Comparison of ENCODE assay signal across 1 cellular context in the genomic region with DNA sequence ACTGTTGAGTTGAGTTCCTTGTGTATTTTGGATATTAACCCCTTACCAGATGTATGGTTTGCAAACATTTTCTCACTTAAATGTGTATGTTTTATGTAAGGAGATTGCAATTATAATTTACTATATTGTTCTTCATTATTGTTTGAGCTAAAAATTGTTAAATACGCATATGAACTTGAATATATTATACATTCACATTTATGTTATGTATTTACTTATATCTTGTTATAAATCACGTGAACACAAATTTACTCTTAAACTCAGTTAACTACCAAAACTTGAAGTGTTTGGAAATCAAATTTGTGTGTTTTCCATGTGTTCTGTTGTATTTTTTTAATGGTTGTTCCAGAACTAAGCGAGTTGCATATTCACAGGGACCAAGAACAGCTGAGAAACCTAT.
TF ChIP-seq lines count a peak whose summit lies in the region.

No MANE protein-coding gene starts in this region.

TF ChIP-seq in K562, 482 proteins besides CTCF, POLR2A, EP300 and RAD21 (continued from another document and continues in another):
- TF ChIP-seq, protein P1, sequence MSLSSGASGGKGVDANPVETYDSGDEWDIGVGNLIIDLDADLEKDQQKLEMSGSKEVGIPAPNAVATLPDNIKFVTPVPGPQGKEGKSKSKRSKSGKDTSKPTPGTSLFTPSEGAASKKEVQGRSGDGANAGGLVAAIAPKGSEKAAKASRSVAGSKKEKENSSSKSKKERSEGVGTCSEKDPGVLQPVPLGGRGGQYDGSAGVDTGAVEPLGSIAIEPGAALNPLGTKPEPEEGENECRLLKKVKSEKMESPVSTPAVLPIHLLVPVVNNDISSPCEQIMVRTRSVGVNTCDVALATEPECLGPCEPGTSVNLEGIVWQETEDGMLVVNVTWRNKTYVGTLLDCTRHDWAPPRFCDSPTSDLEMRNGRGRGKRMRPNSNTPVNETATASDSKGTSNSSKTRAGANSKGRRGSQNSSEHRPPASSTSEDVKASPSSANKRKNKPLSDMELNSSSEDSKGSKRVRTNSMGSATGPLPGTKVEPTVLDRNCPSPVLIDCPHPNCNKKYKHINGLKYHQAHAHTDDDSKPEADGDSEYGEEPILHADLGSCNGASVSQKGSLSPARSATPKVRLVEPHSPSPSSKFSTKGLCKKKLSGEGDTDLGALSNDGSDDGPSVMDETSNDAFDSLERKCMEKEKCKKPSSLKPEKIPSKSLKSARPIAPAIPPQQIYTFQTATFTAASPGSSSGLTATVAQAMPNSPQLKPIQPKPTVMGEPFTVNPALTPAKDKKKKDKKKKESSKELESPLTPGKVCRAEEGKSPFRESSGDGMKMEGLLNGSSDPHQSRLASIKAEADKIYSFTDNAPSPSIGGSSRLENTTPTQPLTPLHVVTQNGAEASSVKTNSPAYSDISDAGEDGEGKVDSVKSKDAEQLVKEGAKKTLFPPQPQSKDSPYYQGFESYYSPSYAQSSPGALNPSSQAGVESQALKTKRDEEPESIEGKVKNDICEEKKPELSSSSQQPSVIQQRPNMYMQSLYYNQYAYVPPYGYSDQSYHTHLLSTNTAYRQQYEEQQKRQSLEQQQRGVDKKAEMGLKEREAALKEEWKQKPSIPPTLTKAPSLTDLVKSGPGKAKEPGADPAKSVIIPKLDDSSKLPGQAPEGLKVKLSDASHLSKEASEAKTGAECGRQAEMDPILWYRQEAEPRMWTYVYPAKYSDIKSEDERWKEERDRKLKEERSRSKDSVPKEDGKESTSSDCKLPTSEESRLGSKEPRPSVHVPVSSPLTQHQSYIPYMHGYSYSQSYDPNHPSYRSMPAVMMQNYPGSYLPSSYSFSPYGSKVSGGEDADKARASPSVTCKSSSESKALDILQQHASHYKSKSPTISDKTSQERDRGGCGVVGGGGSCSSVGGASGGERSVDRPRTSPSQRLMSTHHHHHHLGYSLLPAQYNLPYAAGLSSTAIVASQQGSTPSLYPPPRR (CRISPR knock-in tag; IDR thresholded peaks at IDR 0.05; ENCODE audit: borderline replicate concordance) = no peak
- TF ChIP-seq, protein P2, sequence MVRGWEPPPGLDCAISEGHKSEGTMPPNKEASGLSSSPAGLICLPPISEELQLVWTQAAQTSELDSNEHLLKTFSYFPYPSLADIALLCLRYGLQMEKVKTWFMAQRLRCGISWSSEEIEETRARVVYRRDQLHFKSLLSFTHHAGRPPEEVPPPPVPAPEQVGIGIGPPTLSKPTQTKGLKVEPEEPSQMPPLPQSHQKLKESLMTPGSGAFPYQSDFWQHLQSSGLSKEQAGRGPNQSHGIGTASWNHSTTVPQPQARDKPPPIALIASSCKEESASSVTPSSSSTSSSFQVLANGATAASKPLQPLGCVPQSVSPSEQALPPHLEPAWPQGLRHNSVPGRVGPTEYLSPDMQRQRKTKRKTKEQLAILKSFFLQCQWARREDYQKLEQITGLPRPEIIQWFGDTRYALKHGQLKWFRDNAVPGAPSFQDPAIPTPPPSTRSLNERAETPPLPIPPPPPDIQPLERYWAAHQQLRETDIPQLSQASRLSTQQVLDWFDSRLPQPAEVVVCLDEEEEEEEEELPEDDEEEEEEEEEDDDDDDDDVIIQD (CRISPR knock-in tag; IDR thresholded peaks at IDR 0.05) = 0 out of 2 replicates have a peak, but pooled peaks have one; percentile 72
- TF ChIP-seq NFYB (IDR thresholded peaks at IDR 0.05; ENCODE audit: extremely low read depth, insufficient read length) (no peak), ZNF124 (CRISPR knock-in tag; IDR thresholded peaks at IDR 0.05) (no peak), ZFX (CRISPR knock-in tag; IDR thresholded peaks at IDR 0.05) (no peak), NFIX (CRISPR knock-in tag; IDR thresholded peaks at IDR 0.05; ENCODE audit: low read depth) (peak; percentile 82), ZNF76 (CRISPR knock-in tag; IDR thresholded peaks at IDR 0.05; ENCODE audit: borderline replicate concordance) (0 out of 2 replicates have a peak, but pooled peaks have one; percentile 67), SMAD2 (IDR thresholded peaks at IDR 0.05; ENCODE audit: low read depth, low read length) (no peak), ZNF75A (CRISPR knock-in tag; IDR thresholded peaks at IDR 0.05) (no peak), ZNF707 (CRISPR knock-in tag; conservative IDR thresholded peaks at IDR 0.05) (peak; percentile 70; the same call in 1 of the 2 replicates), NFXL1 (CRISPR knock-in tag; IDR thresholded peaks at IDR 0.05) (no peak), RBM17 (IDR thresholded peaks at IDR 0.05; ENCODE audit: borderline replicate concordance, low read depth, low read length) (no peak), SLC30A9 (CRISPR knock-in tag; IDR thresholded peaks at IDR 0.05) (peak; percentile 83; the same call in 1 of the 2 replicates), HCFC1 (IDR thresholded peaks at IDR 0.05; ENCODE audit: low read depth, low read length) (no peak), SMAD3 (CRISPR knock-in tag; conservative IDR thresholded peaks at IDR 0.05) (no peak), MTA1 (IDR thresholded peaks at IDR 0.05; ENCODE audit: borderline replicate concordance) (no peak), ZFPM2 (CRISPR knock-in tag; IDR thresholded peaks at IDR 0.05) (no peak), ZNF174 (CRISPR knock-in tag; IDR thresholded peaks at IDR 0.05) (peak; percentile 72; the same call in 1 of the 2 replicates), ZNF133 (CRISPR knock-in tag; IDR thresholded peaks at IDR 0.05) (no peak; the same call in 1 of the 2 replicates), ZSCAN32 (CRISPR knock-in tag; IDR thresholded peaks at IDR 0.05) (no peak), ZNF224 (CRISPR knock-in tag; IDR thresholded peaks at IDR 0.05) (no peak), NR3C1 (CRISPR knock-in tag; IDR thresholded peaks at IDR 0.05) (no peak), HMG20B (CRISPR knock-in tag; IDR thresholded peaks at IDR 0.05) (no peak), ZNF408 (CRISPR knock-in tag; IDR thresholded peaks at IDR 0.05; ENCODE audit: low read depth) (0 out of 2 replicates have a peak, but pooled peaks have one; percentile 76), COPS2 (conservative IDR thresholded peaks at IDR 0.05) (no peak)
- TF ChIP-seq, protein P3, sequence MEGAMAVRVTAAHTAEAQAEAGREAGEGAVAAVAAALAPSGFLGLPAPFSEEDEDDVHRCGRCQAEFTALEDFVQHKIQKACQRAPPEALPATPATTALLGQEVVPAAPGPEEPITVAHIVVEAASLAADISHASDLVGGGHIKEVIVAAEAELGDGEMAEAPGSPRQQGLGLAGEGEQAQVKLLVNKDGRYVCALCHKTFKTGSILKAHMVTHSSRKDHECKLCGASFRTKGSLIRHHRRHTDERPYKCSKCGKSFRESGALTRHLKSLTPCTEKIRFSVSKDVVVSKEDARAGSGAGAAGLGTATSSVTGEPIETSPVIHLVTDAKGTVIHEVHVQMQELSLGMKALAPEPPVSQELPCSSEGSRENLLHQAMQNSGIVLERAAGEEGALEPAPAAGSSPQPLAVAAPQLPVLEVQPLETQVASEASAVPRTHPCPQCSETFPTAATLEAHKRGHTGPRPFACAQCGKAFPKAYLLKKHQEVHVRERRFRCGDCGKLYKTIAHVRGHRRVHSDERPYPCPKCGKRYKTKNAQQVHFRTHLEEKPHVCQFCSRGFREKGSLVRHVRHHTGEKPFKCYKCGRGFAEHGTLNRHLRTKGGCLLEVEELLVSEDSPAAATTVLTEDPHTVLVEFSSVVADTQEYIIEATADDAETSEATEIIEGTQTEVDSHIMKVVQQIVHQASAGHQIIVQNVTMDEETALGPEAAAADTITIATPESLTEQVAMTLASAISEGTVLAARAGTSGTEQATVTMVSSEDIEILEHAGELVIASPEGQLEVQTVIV (CRISPR knock-in tag; IDR thresholded peaks at IDR 0.05; ENCODE audit: borderline replicate concordance) = 0 out of 2 replicates have a peak, but pooled peaks have one; percentile 56
- TF ChIP-seq, protein P4, sequence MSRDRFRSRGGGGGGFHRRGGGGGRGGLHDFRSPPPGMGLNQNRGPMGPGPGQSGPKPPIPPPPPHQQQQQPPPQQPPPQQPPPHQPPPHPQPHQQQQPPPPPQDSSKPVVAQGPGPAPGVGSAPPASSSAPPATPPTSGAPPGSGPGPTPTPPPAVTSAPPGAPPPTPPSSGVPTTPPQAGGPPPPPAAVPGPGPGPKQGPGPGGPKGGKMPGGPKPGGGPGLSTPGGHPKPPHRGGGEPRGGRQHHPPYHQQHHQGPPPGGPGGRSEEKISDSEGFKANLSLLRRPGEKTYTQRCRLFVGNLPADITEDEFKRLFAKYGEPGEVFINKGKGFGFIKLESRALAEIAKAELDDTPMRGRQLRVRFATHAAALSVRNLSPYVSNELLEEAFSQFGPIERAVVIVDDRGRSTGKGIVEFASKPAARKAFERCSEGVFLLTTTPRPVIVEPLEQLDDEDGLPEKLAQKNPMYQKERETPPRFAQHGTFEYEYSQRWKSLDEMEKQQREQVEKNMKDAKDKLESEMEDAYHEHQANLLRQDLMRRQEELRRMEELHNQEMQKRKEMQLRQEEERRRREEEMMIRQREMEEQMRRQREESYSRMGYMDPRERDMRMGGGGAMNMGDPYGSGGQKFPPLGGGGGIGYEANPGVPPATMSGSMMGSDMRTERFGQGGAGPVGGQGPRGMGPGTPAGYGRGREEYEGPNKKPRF (IDR thresholded peaks at IDR 0.05; ENCODE audit: low read depth, low read length) = no peak
- TF ChIP-seq, protein P5, sequence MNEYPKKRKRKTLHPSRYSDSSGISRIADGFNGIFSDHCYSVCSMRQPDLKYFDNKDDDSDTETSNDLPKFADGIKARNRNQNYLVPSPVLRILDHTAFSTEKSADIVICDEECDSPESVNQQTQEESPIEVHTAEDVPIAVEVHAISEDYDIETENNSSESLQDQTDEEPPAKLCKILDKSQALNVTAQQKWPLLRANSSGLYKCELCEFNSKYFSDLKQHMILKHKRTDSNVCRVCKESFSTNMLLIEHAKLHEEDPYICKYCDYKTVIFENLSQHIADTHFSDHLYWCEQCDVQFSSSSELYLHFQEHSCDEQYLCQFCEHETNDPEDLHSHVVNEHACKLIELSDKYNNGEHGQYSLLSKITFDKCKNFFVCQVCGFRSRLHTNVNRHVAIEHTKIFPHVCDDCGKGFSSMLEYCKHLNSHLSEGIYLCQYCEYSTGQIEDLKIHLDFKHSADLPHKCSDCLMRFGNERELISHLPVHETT (CRISPR knock-in tag; conservative IDR thresholded peaks at IDR 0.05 in 1 of 2, IDR thresholded peaks at IDR 0.05 in 1 of 2) = no peak
- TF ChIP-seq, protein P6, sequence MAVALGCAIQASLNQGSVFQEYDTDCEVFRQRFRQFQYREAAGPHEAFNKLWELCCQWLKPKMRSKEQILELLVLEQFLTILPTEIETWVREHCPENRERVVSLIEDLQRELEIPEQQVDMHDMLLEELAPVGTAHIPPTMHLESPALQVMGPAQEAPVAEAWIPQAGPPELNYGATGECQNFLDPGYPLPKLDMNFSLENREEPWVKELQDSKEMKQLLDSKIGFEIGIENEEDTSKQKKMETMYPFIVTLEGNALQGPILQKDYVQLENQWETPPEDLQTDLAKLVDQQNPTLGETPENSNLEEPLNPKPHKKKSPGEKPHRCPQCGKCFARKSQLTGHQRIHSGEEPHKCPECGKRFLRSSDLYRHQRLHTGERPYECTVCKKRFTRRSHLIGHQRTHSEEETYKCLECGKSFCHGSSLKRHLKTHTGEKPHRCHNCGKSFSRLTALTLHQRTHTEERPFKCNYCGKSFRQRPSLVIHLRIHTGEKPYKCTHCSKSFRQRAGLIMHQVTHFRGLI (CRISPR knock-in tag; IDR thresholded peaks at IDR 0.05) = peak; percentile 91
- TF ChIP-seq, protein P7, sequence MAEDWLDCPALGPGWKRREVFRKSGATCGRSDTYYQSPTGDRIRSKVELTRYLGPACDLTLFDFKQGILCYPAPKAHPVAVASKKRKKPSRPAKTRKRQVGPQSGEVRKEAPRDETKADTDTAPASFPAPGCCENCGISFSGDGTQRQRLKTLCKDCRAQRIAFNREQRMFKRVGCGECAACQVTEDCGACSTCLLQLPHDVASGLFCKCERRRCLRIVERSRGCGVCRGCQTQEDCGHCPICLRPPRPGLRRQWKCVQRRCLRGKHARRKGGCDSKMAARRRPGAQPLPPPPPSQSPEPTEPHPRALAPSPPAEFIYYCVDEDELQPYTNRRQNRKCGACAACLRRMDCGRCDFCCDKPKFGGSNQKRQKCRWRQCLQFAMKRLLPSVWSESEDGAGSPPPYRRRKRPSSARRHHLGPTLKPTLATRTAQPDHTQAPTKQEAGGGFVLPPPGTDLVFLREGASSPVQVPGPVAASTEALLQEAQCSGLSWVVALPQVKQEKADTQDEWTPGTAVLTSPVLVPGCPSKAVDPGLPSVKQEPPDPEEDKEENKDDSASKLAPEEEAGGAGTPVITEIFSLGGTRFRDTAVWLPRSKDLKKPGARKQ (CRISPR knock-in tag; IDR thresholded peaks at IDR 0.05) = no peak
- TF ChIP-seq, protein P8, sequence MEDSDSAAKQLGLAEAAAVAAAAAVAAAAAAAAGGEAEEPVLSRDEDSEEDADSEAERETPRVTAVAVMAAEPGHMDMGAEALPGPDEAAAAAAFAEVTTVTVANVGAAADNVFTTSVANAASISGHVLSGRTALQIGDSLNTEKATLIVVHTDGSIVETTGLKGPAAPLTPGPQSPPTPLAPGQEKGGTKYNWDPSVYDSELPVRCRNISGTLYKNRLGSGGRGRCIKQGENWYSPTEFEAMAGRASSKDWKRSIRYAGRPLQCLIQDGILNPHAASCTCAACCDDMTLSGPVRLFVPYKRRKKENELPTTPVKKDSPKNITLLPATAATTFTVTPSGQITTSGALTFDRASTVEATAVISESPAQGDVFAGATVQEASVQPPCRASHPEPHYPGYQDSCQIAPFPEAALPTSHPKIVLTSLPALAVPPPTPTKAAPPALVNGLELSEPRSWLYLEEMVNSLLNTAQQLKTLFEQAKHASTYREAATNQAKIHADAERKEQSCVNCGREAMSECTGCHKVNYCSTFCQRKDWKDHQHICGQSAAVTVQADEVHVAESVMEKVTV (CRISPR knock-in tag; IDR thresholded peaks at IDR 0.05) = no peak
- TF ChIP-seq, protein P9, sequence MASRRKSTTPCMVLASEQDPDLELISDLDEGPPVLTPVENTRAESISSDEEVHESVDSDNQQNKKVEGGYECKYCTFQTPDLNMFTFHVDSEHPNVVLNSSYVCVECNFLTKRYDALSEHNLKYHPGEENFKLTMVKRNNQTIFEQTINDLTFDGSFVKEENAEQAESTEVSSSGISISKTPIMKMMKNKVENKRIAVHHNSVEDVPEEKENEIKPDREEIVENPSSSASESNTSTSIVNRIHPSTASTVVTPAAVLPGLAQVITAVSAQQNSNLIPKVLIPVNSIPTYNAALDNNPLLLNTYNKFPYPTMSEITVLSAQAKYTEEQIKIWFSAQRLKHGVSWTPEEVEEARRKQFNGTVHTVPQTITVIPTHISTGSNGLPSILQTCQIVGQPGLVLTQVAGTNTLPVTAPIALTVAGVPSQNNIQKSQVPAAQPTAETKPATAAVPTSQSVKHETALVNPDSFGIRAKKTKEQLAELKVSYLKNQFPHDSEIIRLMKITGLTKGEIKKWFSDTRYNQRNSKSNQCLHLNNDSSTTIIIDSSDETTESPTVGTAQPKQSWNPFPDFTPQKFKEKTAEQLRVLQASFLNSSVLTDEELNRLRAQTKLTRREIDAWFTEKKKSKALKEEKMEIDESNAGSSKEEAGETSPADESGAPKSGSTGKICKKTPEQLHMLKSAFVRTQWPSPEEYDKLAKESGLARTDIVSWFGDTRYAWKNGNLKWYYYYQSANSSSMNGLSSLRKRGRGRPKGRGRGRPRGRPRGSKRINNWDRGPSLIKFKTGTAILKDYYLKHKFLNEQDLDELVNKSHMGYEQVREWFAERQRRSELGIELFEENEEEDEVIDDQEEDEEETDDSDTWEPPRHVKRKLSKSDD (conservative IDR thresholded peaks at IDR 0.05; ENCODE audit: low read length) = no peak
- TF ChIP-seq, protein P10, sequence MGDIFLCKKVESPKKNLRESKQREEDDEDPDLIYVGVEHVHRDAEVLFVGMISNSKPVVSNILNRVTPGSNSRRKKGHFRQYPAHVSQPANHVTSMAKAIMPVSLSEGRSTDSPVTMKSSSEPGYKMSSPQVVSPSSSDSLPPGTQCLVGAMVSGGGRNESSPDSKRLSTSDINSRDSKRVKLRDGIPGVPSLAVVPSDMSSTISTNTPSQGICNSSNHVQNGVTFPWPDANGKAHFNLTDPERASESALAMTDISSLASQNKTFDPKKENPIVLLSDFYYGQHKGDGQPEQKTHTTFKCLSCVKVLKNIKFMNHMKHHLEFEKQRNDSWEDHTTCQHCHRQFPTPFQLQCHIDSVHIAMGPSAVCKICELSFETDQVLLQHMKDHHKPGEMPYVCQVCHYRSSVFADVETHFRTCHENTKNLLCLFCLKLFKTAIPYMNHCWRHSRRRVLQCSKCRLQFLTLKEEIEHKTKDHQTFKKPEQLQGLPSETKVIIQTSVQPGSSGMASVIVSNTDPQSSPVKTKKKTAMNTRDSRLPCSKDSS (IDR thresholded peaks at IDR 0.05; ENCODE audit: low read depth, partially characterized antibody) = no peak
